21 cellular contexts compared by ENCODE assay signal in the genomic region with DNA sequence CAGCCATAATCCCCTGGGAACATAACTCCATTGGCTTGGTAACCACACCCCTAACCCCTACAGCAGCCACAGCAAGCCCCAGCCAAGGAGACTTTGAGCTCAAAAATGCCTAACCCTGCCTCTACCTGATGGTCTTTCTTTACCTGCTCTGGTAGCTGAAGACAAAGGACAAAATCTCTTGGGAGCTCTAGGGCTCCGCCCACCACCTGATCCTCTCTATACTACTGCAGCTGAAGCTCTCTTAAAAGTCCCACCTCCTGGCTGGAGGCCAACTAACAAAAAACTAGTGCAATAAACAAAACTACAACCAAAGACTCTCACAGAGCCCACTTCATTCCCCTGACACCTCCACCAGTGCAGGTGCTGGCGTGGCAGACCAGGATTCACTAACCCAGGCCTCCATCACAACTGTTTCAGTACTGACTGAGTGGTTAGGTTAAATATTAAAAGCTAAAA.
DNase-seq lines count a peak whose midpoint lies in the region; ATAC-seq and TF ChIP-seq lines count a peak whose summit lies in the region.
"Had no signal": no experiment of that assay in that cellular context is flagged by ENCODE, and none has a peak within 500 bp of the region (broad histone marks: within the 10 kb centered on the region; RNA-seq: fewer than 3 reads in every experiment).

No MANE protein-coding gene starts in this region.

- peak; percentile 63 for ATAC-seq in GM19438 (IDR thresholded peaks at IDR 0.05; ENCODE audit: low read depth, unreplicated experiment)
- ATAC-seq in GM18907 (IDR thresholded peaks at IDR 0.05; ENCODE audit: unreplicated experiment), result no peak
- no peak for ATAC-seq in GM21515 (IDR thresholded peaks at IDR 0.05; ENCODE audit: unreplicated experiment)
- ATAC-seq: activated CD8-positive, alpha-beta T cell treated with anti-CD3 and anti-CD28 coated beads, Interleukin-2, amount 10 ng/mL, durations not matched to agents 7 days and 5 days; body of pancreas; natural killer cell; upper lobe of right lung had no signal

- no peak overlapping the region for H3K4me2 ChIP-seq in MM.1S (ENCODE audit: low read depth, low read length)

- 0 out of 2 replicates have a peak overlapping the region, but pooled peaks have one; percentile 24 for H2AFZ ChIP-seq in MM.1S (ENCODE audit: low read length)

- H3K36me3 ChIP-seq in MM.1S (replicated peaks; ENCODE audit: insufficient read depth, low read length), result no peaks in the 10 kb centered on the region
- H3K36me3 ChIP-seq: HAP-1, upper lobe of right lung had no signal

- peak overlapping the region; percentile 25; the same call in 1 of the 2 replicates for H3K27ac ChIP-seq in MM.1S (ENCODE audit: low read length)
- H3K27ac ChIP-seq: body of pancreas, C4-2B, dorsolateral prefrontal cortex, upper lobe of right lung had no signal

- no peaks in the 10 kb centered on the region for H3K4me1 ChIP-seq in MM.1S (ENCODE audit: low read length)
- H3K4me1 ChIP-seq: body of pancreas, upper lobe of right lung had no signal

- H3K9me2 ChIP-seq in MM.1S (replicated peaks; ENCODE audit: insufficient read depth, low read length), result no peaks in the 10 kb centered on the region

- no peaks in the 10 kb centered on the region for H3F3A ChIP-seq in MM.1S (ENCODE audit: insufficient read depth, low read length)

- H3K27me3 ChIP-seq in MM.1S (replicated peaks; ENCODE audit: insufficient read depth, low read length), result no peaks in the 10 kb centered on the region
- H3K27me3 ChIP-seq: body of pancreas, dorsolateral prefrontal cortex, upper lobe of right lung had no signal

- TF ChIP-seq CTCF in MM.1S (IDR thresholded peaks at IDR 0.05; ENCODE audit: low read length), result no peak

- H3K9ac ChIP-seq in MM.1S (ENCODE audit: low read length), result no peak overlapping the region

- no peaks in the 10 kb centered on the region for H4K20me1 ChIP-seq in MM.1S (ENCODE audit: insufficient read depth, low read length)

- DNase-seq in ELF-1 (ENCODE audit: low read depth, low spot score) (peak; percentile 82), MM.1S (peak; percentile 72), RPMI8226 (peak; percentile 15), AML-193 (lab: John Stamatoyannopoulos, UW) (no peak)
- DNase-seq: activated CD8-positive, alpha-beta T cell treated with anti-CD3 and anti-CD28 coated beads, Interleukin-2, amount 10 ng/mL, durations not matched to agents 7 days and 5 days; body of pancreas; cerebellar nuclear complex; dorsolateral prefrontal cortex; natural killer cell; NCI-H1694 treated with DMSO at 0.1 percent for 48 hours; retina; small intestine; stimulated activated CD4-positive, alpha-beta T cell treated with anti-CD3 and anti-CD28 coated beads, Interleukin-2, amount 100 ng/mL, for 24 hours; substantia nigra; T-helper 1 cell; upper lobe of right lung had no signal

- no peaks in the 10 kb centered on the region for H3K79me2 ChIP-seq in MM.1S (ENCODE audit: low read length)

- no peaks in the 10 kb centered on the region for H3K9me3 ChIP-seq in MM.1S (replicated peaks; ENCODE audit: insufficient read depth, low read length)
- H3K9me3 ChIP-seq: body of pancreas, HAP-1 had no signal

- no peak overlapping the region for H3K4me3 ChIP-seq in MM.1S (ENCODE audit: low read length)
- H3K4me3 ChIP-seq: body of pancreas, dorsolateral prefrontal cortex, HAP-1, upper lobe of right lung had no signal

Comparison
In these comparisons a context has a peak if more than half of its experiments do, and no peak if none do; other contexts are left out.
1. DNase-seq: peak in ELF-1 (single experiment), MM.1S (single experiment) and RPMI8226 (single experiment); none in AML-193 (0 of 2).